Comparison of ENCODE assay signal across 9 cellular contexts in genomic region chr10:117537436-117537903, GRCh38. TPM values are rescaled to one million over a fixed set of nuclear protein-coding genes. Genes with fewer than 3 reads are reported as not detected.
DNase-seq lines count a peak whose midpoint lies in the region; ATAC-seq and TF ChIP-seq lines count a peak whose summit lies in the region.
"Had no signal": no experiment of that assay in that cellular context is flagged by ENCODE, and none has a peak within 500 bp of the region (broad histone marks: within the 10 kb centered on the region; RNA-seq: fewer than 3 reads in every experiment).

No MANE protein-coding gene starts in this region.

- no peak overlapping the region for H3K4me3 Mint-ChIP-seq in activated CD4-positive, alpha-beta T cell treated with anti-CD3 and anti-CD28 coated beads for 36 hours
- H3K4me3 Mint-ChIP-seq: natural killer cell had no signal

- CTCF ChIA-PET in activated CD4-positive, alpha-beta T cell treated with anti-CD3 and anti-CD28 coated beads for 36 hours (lab: Charles Lee): interaction anchor here (1.2 kb wide), 1 partner anchor 705 kb away, joined by 5 read pairs; no protein-coding TSS in a partner anchor
- CTCF ChIA-PET in SK-N-SH (lab: Yijun Ruan, JAX): interaction anchor here (0.6 to 10.8 kb wide), 37 partner anchors 9 to 1027 kb away, joined by 3 to 189 read pairs (median 4); no protein-coding TSS in a partner anchor

- no peaks in the 10 kb centered on the region for H4K20me1 ChIP-seq in SK-N-SH (ENCODE audit: insufficient read depth)

- peak; percentile 38 for ATAC-seq in activated CD4-positive, alpha-beta T cell treated with anti-CD3 and anti-CD28 coated beads for 36 hours
- ATAC-seq in right cardiac atrium: peak; percentile 74 to 79
- no peak for ATAC-seq in stimulated activated naive CD8-positive, alpha-beta T cell treated with anti-CD3 and anti-CD28 coated beads, Interleukin-15, Interleukin-2, amounts not matched to agents 100 U/mL and 50 U/mL, for 24 hours

- H3K4me1 Mint-ChIP-seq in activated CD4-positive, alpha-beta T cell treated with anti-CD3 and anti-CD28 coated beads for 36 hours: peaks cover 14% of the 10 kb centered on the region
- H3K4me1 Mint-ChIP-seq: natural killer cell had no signal

- peak; percentile 72 for TF ChIP-seq RAD21 in SK-N-SH (IDR thresholded peaks at IDR 0.05; ENCODE audit: low read length)

- H3K27ac ChIP-seq in SK-N-SH (ENCODE audit: low read depth in 2 of 2, low read length in 1 of 2) (no peak overlapping the region), right cardiac atrium (ENCODE audit: low read length) (no peak overlapping the region)

- H3K9me3 ChIP-seq in SK-N-SH (no peaks in the 10 kb centered on the region), right cardiac atrium (ENCODE audit: control insufficient read depth, low read length) (no peaks in the 10 kb centered on the region)

- H3K4me1 ChIP-seq in SK-N-SH (ENCODE audit: control insufficient read depth in 1 of 2, insufficient read depth in 2 of 2, low read depth in 1 of 2, low read length in 1 of 2) (peaks cover 0 to 21% of the 10 kb centered on the region in 2 experiments; a peak in 2 of 4 replicates), right cardiac atrium (ENCODE audit: control insufficient read depth, insufficient read depth, low read length) (no peaks in the 10 kb centered on the region)

- intact Hi-C loops in activated CD4-positive, alpha-beta T cell treated with anti-CD3 and anti-CD28 coated beads for 36 hours (cut with DNase I, micrococcal nuclease): loop anchor here (1.0 to 10.0 kb wide), 5 partner anchors 115 to 704 kb away; no protein-coding TSS in a partner anchor
- intact Hi-C loops in right cardiac atrium (cut with DNase I): no loop called here

- H3K36me3 Mint-ChIP-seq in activated CD4-positive, alpha-beta T cell treated with anti-CD3 and anti-CD28 coated beads for 36 hours (ENCODE audit: low read depth): no peaks in the 10 kb centered on the region
- H3K36me3 Mint-ChIP-seq: natural killer cell had no signal

- H3K4me2 ChIP-seq in SK-N-SH: no peak overlapping the region

- H3K27me3 Mint-ChIP-seq in activated CD4-positive, alpha-beta T cell treated with anti-CD3 and anti-CD28 coated beads for 36 hours: peaks cover 67% of the 10 kb centered on the region

- H2AFZ ChIP-seq in SK-N-SH (ENCODE audit: low read depth): no peak overlapping the region

- no peak overlapping the region for H3K9ac ChIP-seq in SK-N-SH

- peaks cover 89% of the 10 kb centered on the region for H3K27me3 ChIP-seq in SK-N-SH (ENCODE audit: insufficient read depth)
- no peaks in the 10 kb centered on the region for H3K27me3 ChIP-seq in right cardiac atrium (ENCODE audit: control insufficient read depth, insufficient read depth)

- H3K4me3 ChIP-seq in SK-N-SH (ENCODE audit: low read depth in 2 of 2, low read length in 1 of 2) (peak overlapping the region in 1 of 2 experiments; percentile 37; a peak in 1 of 4 replicates), right cardiac atrium (ENCODE audit: low read length) (peak overlapping the region; percentile 8)

- POLR2A ChIA-PET in activated CD4-positive, alpha-beta T cell treated with anti-CD3 and anti-CD28 coated beads for 36 hours (lab: Charles Lee): no interaction called here
- POLR2A ChIA-PET in SK-N-SH (lab: Yijun Ruan, JAX): no interaction called here

- TF ChIP-seq CTCF in SK-N-SH (IDR thresholded peaks at IDR 0.05): peak; percentile 65

- DNase-seq in activated CD4-positive, alpha-beta T cell treated with anti-CD3 and anti-CD28 coated beads for 36 hours: peak; percentile 61
- no peak for DNase-seq in activated CD4-positive, alpha-beta T cell treated with anti-CD3 and anti-CD28 coated beads for 4 hours
- peak; percentile 93 for DNase-seq in SK-N-SH
- peak in 1 of 3 donors; percentile 78 for DNase-seq in right cardiac atrium
- DNase-seq in stimulated activated naive CD8-positive, alpha-beta T cell treated with anti-CD3 and anti-CD28 coated beads, Interleukin-15, Interleukin-2, amounts not matched to agents 100 U/mL and 50 U/mL, for 24 hours: peak; percentile 52
- DNase-seq in NCI-H2029 (lab: John Stamatoyannopoulos, UW): no peak
- DNase-seq in NCI-H446 treated with DMSO at 0.1 percent for 48 hours (lab: John Stamatoyannopoulos, UW): no peak
- DNase-seq in activated gamma-delta T cell treated with Interleukin-2 at 50 U/mL for 16 hours: no peak
- DNase-seq: natural killer cell had no signal

- no peaks in the 10 kb centered on the region for H3K9me2 ChIP-seq in SK-N-SH

- no peak overlapping the region for H3K27ac Mint-ChIP-seq in activated CD4-positive, alpha-beta T cell treated with anti-CD3 and anti-CD28 coated beads for 36 hours
- H3K27ac Mint-ChIP-seq: natural killer cell had no signal

- no CpG with 5 or more reads among the region's 39 CpGs for WGBS in SK-N-SH (ENCODE audit: low lambda C conversion rate)
- WGBS in right cardiac atrium: 2% methylated on average over 39 of the region's 39 CpGs

- H3K79me2 ChIP-seq in SK-N-SH (ENCODE audit: insufficient read depth): no peaks in the 10 kb centered on the region

- H3K9me3 Mint-ChIP-seq in activated CD4-positive, alpha-beta T cell treated with anti-CD3 and anti-CD28 coated beads for 36 hours (ENCODE audit: low read depth): no peaks in the 10 kb centered on the region
- H3K9me3 Mint-ChIP-seq: natural killer cell had no signal

- no peaks in the 10 kb centered on the region for H3K36me3 ChIP-seq in SK-N-SH (replicated peaks in 1 of 2; ENCODE audit: control insufficient read depth in 1 of 2, insufficient read depth in 2 of 2, low read length in 1 of 2)

- H3F3A ChIP-seq in SK-N-SH (replicated peaks; ENCODE audit: insufficient read depth): no peaks in the 10 kb centered on the region

- no peak for TF ChIP-seq EP300 in SK-N-SH (IDR thresholded peaks at IDR 0.05; ENCODE audit: borderline replicate concordance in 1 of 2, low read depth in 1 of 2, low read length in 1 of 2)

TF ChIP-seq in SK-N-SH, 30 proteins besides CTCF, POLR2A, EP300 and RAD21:
- peak; percentile 54 for TF ChIP-seq SMC3 (IDR thresholded peaks at IDR 0.05; ENCODE audit: low read depth, low read length)
- no peak for TF ChIP-seq MAX (IDR thresholded peaks at IDR 0.05; ENCODE audit: low read depth)
- TF ChIP-seq NFIC (IDR thresholded peaks at IDR 0.05; ENCODE audit: borderline replicate concordance): no peak

RNA-seq across cellular contexts. Expression of gene EMX2, which starts 5.1 kb away (rescaled TPM):
- not detected for total RNA-seq in activated CD4-positive, alpha-beta T cell treated with anti-CD3 and anti-CD28 coated beads for 36 hours
- polyA plus RNA-seq in SK-N-SH (2012; rRNA removed): not detected in 2 replicates
- polyA plus RNA-seq in SK-N-SH (2012; cell fraction: cytosol; rRNA removed): not detected in 2 replicates
- polyA plus RNA-seq in SK-N-SH (2012; cell fraction: nucleus; rRNA removed): not detected in 2 replicates
- 1 to 10 TPM in 1 of 4 donors, under 1 TPM in 3; 0.22 to 1.2 (median 0.82) TPM for total RNA-seq in right cardiac atrium
- polyA plus RNA-seq in right cardiac atrium: 1.00 TPM
- total RNA-seq: natural killer cell had no signal

Comparison
In these comparisons a context has a peak if more than half of its experiments do, and no peak if none do; other contexts are left out.
1. DNase-seq: peak in activated CD4-positive, alpha-beta T cell treated with anti-CD3 and anti-CD28 coated beads for 36 hours (single experiment), SK-N-SH (single experiment) and stimulated activated naive CD8-positive, alpha-beta T cell treated with anti-CD3 and anti-CD28 coated beads, Interleukin-15, Interleukin-2, amounts not matched to agents 100 U/mL and 50 U/mL, for 24 hours (single experiment); none in activated CD4-positive, alpha-beta T cell treated with anti-CD3 and anti-CD28 coated beads for 4 hours (0 of 2), NCI-H2029 (single experiment), NCI-H446 treated with DMSO at 0.1 percent for 48 hours (single experiment) and activated gamma-delta T cell treated with Interleukin-2 at 50 U/mL for 16 hours (single experiment).
2. intact Hi-C loops: an anchor here in activated CD4-positive, alpha-beta T cell treated with anti-CD3 and anti-CD28 coated beads for 36 hours (1.0 to 10.0 kb wide); none called in right cardiac atrium.